Comparison of ENCODE assay signal across 8 cellular contexts in genomic region chr20:12207875-12208274, GRCh38.
DNase-seq lines count a peak whose midpoint lies in the region; ATAC-seq lines count a peak whose summit lies in the region.

No MANE protein-coding gene starts in this region.

- in situ Hi-C loops in KBM-7 (cut with MboI; ENCODE audit: low pct_unique_long_range_greater_than_20kb, low sequenced_read_pairs) = no loop called here

- no peak for ATAC-seq in GM21447 (IDR thresholded peaks at IDR 0.05; ENCODE audit: unreplicated experiment)
- ATAC-seq in GM21786 (IDR thresholded peaks at IDR 0.05; ENCODE audit: unreplicated experiment) = no peak

- DNase-seq in ELR (ENCODE audit: low read depth) = peak; percentile 48
- DNase-seq in KBM-7 = peak; percentile 55
- peak; percentile 3 for DNase-seq in brain pericyte (ENCODE audit: low read depth, low spot score)
- peak; percentile 0 for DNase-seq in myocyte (ENCODE audit: low read depth)
- no peak for DNase-seq in retina
- no peak for DNase-seq in hippocampal formation (lab: John Stamatoyannopoulos, UW)

Comparison
In these comparisons a context has a peak if more than half of its experiments do, and no peak if none do; other contexts are left out.
1. DNase-seq: peak in ELR (single experiment), KBM-7 (single experiment), brain pericyte (single experiment) and myocyte (single experiment); none in retina (single experiment) and hippocampal formation (0 of 2).